19 cellular contexts compared by ENCODE assay signal in genomic region chr2:201960300-201960699, GRCh38.
A peak's percentile ranks its signal among the peaks of the same experiment; 100 is the strongest.
DNase-seq lines count a peak whose midpoint lies in the region; ATAC-seq and TF ChIP-seq lines count a peak whose summit lies in the region.
"Had no signal": no experiment of that assay in that cellular context is flagged by ENCODE, and none has a peak within 500 bp of the region (broad histone marks: within the 10 kb centered on the region; RNA-seq: fewer than 3 reads in every experiment).

No MANE protein-coding gene starts in this region.

- H3K4me1 Mint-ChIP-seq in MCF 10A (ENCODE audit: insufficient read depth, unreplicated experiment), result peaks cover 2% of the 10 kb centered on the region
- H3K4me1 Mint-ChIP-seq in neural crest cell, result peaks cover 55% of the 10 kb centered on the region

- H3K27me3 ChIP-seq in breast epithelium (no peaks in the 10 kb centered on the region), heart left ventricle (no peaks in the 10 kb centered on the region)
- H3K27me3 ChIP-seq: BE2C had no signal

- CTCF ChIA-PET in MCF 10A (lab: Yijun Ruan, JAX), result interaction anchor here (0.7 to 1.1 kb wide), 2 partner anchors 54 to 100 kb away, joined by 4 read pairs; no protein-coding TSS in a partner anchor

- no peak for ATAC-seq in heart left ventricle
- no peak for ATAC-seq in HG02970 (IDR thresholded peaks at IDR 0.05; ENCODE audit: low FRiP score, unreplicated experiment)
- ATAC-seq in Right ventricle myocardium inferior, result no peak
- ATAC-seq: GM12878, K562 had no signal

- H3K9me3 ChIP-seq in breast epithelium (no peaks in the 10 kb centered on the region), heart left ventricle (no peaks in the 10 kb centered on the region)
- H3K9me3 ChIP-seq: BE2C had no signal

- TF ChIP-seq CTCF in breast epithelium (IDR thresholded peaks at IDR 0.05) (no peak), MCF 10A (IDR thresholded peaks at IDR 0.05; ENCODE audit: unreplicated experiment) (no peak), neural crest cell (conservative IDR thresholded peaks at IDR 0.05) (no peak), heart left ventricle (IDR thresholded peaks at IDR 0.05) (no peak)

- peak overlapping the region in 1 of 3 donors; percentile 25 for H3K4me3 ChIP-seq in breast epithelium
- H3K4me3 ChIP-seq in heart left ventricle, result no peak overlapping the region
- H3K4me3 ChIP-seq: GM12878, GM23248, K562 had no signal

- BruUV-seq in MCF 10A (replicated peaks; lab: Mats Ljungman, UMichigan), result no TSS peak

- H3K36me3 Mint-ChIP-seq in MCF 10A (ENCODE audit: insufficient read depth, unreplicated experiment), result no peaks in the 10 kb centered on the region
- H3K36me3 Mint-ChIP-seq in neural crest cell (ENCODE audit: low read depth), result no peaks in the 10 kb centered on the region
- H3K36me3 Mint-ChIP-seq: CD4-positive, alpha-beta memory T cell had no signal

- no peak for TF ChIP-seq POLR2A in breast epithelium (IDR thresholded peaks at IDR 0.05)
- TF ChIP-seq POLR2A in heart left ventricle (IDR thresholded peaks at IDR 0.05), result no peak

- WGBS in heart left ventricle, 4 donors, result 86 to 88% (median 87%) methylated on average over 7 of the region's 7 CpGs

- peaks cover 0 to 6% of the 10 kb centered on the region in 2 donors for H3K4me1 ChIP-seq in breast epithelium
- peaks cover 0 to 2% (median 0%) of the 10 kb centered on the region in 12 donors for H3K4me1 ChIP-seq in heart left ventricle

- no peak overlapping the region for H3K4me3 Mint-ChIP-seq in MCF 10A (ENCODE audit: unreplicated experiment)
- H3K4me3 Mint-ChIP-seq in neural crest cell, result no peak overlapping the region
- H3K4me3 Mint-ChIP-seq: CD4-positive, alpha-beta memory T cell had no signal

- POLR2A ChIA-PET in MCF 10A (lab: Yijun Ruan, JAX), result no interaction called here

- no peak for DNase-seq in breast epithelium (ENCODE audit: low spot score in 2 of 2)
- DNase-seq in MCF 10A (ENCODE audit: unreplicated experiment), result no peak
- peak in 35 of 58 donors; percentile 5 to 71 (median 34) for DNase-seq in anterior cingulate cortex (lab: John Stamatoyannopoulos, UW)
- no peak for DNase-seq in neural crest cell (ENCODE audit: low read depth, low spot score)
- no peak for DNase-seq in heart left ventricle
- DNase-seq in SKM-1 (lab: John Stamatoyannopoulos, UW; ENCODE audit: unreplicated experiment), result no peak
- no peak for DNase-seq in Right ventricle myocardium inferior (ENCODE audit: missing footprints)
- DNase-seq: BE2C; CD4-positive, alpha-beta memory T cell; DMS53; EL; NCI-H187; NCI-H774; OCI-M1; SIG-M5 had no signal

- intact Hi-C loops in breast epithelium (cut with DNase I; ENCODE audit: low total_unique reads) (loop anchor here (5.0 kb wide), 1 partner anchor 1373 kb away; the partner anchor contains the start of gene AOX1), MCF 10A (cut with micrococcal nuclease) (no loop called here), heart left ventricle (cut with DNase I) (no loop called here), Right ventricle myocardium inferior (cut with DNase I) (no loop called here)

- no peaks in the 10 kb centered on the region for H3K36me3 ChIP-seq in breast epithelium
- H3K36me3 ChIP-seq in heart left ventricle, result no peaks in the 10 kb centered on the region
- H3K36me3 ChIP-seq: BE2C had no signal

- H3K27ac ChIP-seq in breast epithelium (peak overlapping the region; percentile 46 to 72), heart left ventricle (no peak overlapping the region)
- H3K27ac ChIP-seq: GM23248 had no signal

- H3K27me3 Mint-ChIP-seq in MCF 10A (ENCODE audit: insufficient read depth, unreplicated experiment) (peaks cover 34% of the 10 kb centered on the region), neural crest cell (ENCODE audit: low read depth) (no peaks in the 10 kb centered on the region)

- H3K27ac Mint-ChIP-seq in MCF 10A (ENCODE audit: low read depth, unreplicated experiment) (no peak overlapping the region), neural crest cell (ENCODE audit: unreplicated experiment) (peak overlapping the region; percentile 1)
- H3K27ac Mint-ChIP-seq: CD4-positive, alpha-beta memory T cell had no signal

- H3K9me3 Mint-ChIP-seq in MCF 10A (ENCODE audit: unreplicated experiment) (no peaks in the 10 kb centered on the region), neural crest cell (no peaks in the 10 kb centered on the region)
- H3K9me3 Mint-ChIP-seq: CD4-positive, alpha-beta memory T cell had no signal

Comparison
In these comparisons a context has a peak if more than half of its experiments do, and no peak if none do; other contexts are left out.
1. DNase-seq: peak in anterior cingulate cortex (35 of 58); none in breast epithelium (0 of 2), MCF 10A (single experiment), neural crest cell (single experiment), heart left ventricle (0 of 5), SKM-1 (single experiment) and Right ventricle myocardium inferior (single experiment).
2. H3K27ac ChIP-seq: peak in breast epithelium (2 of 2); none in heart left ventricle (0 of 12).